Comparison of ENCODE assay signal across 13 cellular contexts in the genomic region with DNA sequence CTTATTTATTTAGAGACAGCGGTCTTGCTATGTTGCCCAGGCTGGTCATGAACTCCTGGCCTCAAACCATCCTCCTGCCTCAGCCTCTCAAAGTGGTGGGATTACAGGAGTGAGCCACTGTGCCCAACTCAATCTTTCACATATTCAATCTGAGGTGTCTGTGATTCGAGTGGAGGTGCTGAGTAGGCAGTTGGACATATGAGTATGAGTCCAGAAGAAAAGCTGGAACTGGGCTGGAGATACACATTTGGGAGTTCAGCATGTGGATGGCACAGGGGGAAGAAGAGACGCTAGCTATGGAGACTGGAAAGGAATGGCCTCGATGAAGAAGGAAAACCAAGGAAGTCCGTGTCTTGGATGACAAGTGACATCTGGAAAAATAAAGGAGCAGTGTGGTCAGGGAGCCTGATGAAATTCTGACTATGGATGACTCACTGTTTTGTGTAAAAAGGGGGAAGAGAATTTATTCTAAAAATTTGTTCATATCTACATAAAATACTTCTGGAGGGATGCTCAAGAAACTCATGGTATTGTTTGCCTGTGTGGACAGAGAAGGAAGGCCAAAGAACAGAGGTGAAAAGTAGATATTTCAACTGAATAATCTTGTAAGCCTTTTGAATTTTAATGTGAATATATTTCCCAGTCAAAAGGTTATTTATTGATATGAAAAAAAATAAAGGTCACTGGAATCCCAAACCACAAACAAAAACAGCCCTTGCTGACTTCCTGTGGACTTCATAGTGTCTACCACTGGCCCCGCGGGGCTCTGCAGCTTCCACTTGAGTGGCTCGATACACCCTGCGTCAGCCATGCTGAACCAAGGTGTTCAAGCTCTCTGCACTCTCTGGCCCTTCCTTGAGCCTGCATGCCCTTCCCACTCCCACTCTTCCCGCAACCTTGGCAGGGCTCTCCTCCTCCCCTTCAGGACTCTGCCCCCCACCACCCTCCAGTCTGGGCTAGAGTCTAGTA. TPM values are rescaled to one million over a fixed set of nuclear protein-coding genes. Genes with fewer than 3 reads are reported as not detected.
DNase-seq lines count a peak whose midpoint lies in the region; FAIRE-seq and TF ChIP-seq lines count a peak whose summit lies in the region.
"Had no signal": no experiment of that assay in that cellular context is flagged by ENCODE, and none has a peak within 500 bp of the region (broad histone marks: within the 10 kb centered on the region; RNA-seq: fewer than 3 reads in every experiment).

No MANE protein-coding gene starts in this region.

- H3K9ac ChIP-seq in endothelial cell of umbilical vein (replicated peaks; ENCODE audit: extremely low read depth, insufficient read depth, low read length) (no peak overlapping the region), skeletal muscle satellite cell (ENCODE audit: low read depth, low read length) (no peak overlapping the region), kidney (ENCODE audit: low read length in 2 of 2) (no peak overlapping the region)

- H3K9me3 ChIP-seq in OCI-LY7 (ENCODE audit: low read length), result no peaks in the 10 kb centered on the region
- H3K9me3 ChIP-seq in endothelial cell of umbilical vein (replicated peaks; ENCODE audit: control insufficient read depth, insufficient read depth, low read length), result no peaks in the 10 kb centered on the region
- no peaks in the 10 kb centered on the region for H3K9me3 ChIP-seq in skeletal muscle satellite cell (replicated peaks; ENCODE audit: low read length)
- H3K9me3 ChIP-seq in kidney (ENCODE audit: control insufficient read depth in 1 of 2, low read length in 2 of 2), result no peaks in the 10 kb centered on the region
- H3K9me3 ChIP-seq in HAP-1, result no peaks in the 10 kb centered on the region
- H3K9me3 ChIP-seq: heart right ventricle, ovary had no signal

- H3K9me2 ChIP-seq in OCI-LY7 (ENCODE audit: insufficient read depth, low read length), result no peaks in the 10 kb centered on the region

- H3K4me2 ChIP-seq in OCI-LY7 (ENCODE audit: low read length), result peak overlapping the region; percentile 30
- H3K4me2 ChIP-seq in endothelial cell of umbilical vein (ENCODE audit: insufficient read depth, low read length), result no peak overlapping the region
- peak overlapping the region; percentile 27 for H3K4me2 ChIP-seq in skeletal muscle satellite cell (ENCODE audit: low read length)

- H3K27me3 ChIP-seq in endothelial cell of umbilical vein (ENCODE audit: control insufficient read depth in 2 of 2, insufficient read depth in 2 of 2, low read length in 2 of 2) (no peaks in the 10 kb centered on the region), skeletal muscle satellite cell (ENCODE audit: control insufficient read depth, insufficient read depth, low read length) (no peaks in the 10 kb centered on the region), HAP-1 (ENCODE audit: low read depth) (peaks cover 3% of the 10 kb centered on the region; the same call in 1 of the 2 replicates)
- H3K27me3 ChIP-seq: heart right ventricle, ovary had no signal

- H3K4me3 ChIP-seq in OCI-LY7 (ENCODE audit: low read depth, low read length, poor library complexity, severe bottlenecking), result no peak overlapping the region
- H3K4me3 ChIP-seq in endothelial cell of umbilical vein (replicated peaks in 1 of 3; ENCODE audit: insufficient read depth in 1 of 3, low read depth in 1 of 3, low read length in 3 of 3), result no peak overlapping the region
- H3K4me3 ChIP-seq in skeletal muscle satellite cell (ENCODE audit: low read length), result no peak overlapping the region
- no peak overlapping the region for H3K4me3 ChIP-seq in kidney (ENCODE audit: low read length in 2 of 2)
- no peak overlapping the region for H3K4me3 ChIP-seq in HAP-1
- H3K4me3 ChIP-seq: heart right ventricle, ovary had no signal

- H3K4me1 ChIP-seq in OCI-LY7 (ENCODE audit: insufficient read depth, low read length, poor library complexity, severe bottlenecking) (peaks cover 26% of the 10 kb centered on the region), endothelial cell of umbilical vein (ENCODE audit: control insufficient read depth, extremely low read depth, insufficient read depth, low read length) (peaks cover 22% of the 10 kb centered on the region), skeletal muscle satellite cell (ENCODE audit: control insufficient read depth, insufficient read depth, low read length) (peaks cover 35% of the 10 kb centered on the region), kidney (ENCODE audit: control insufficient read depth in 1 of 2, insufficient read depth in 1 of 2, low read depth in 1 of 2, low read length in 2 of 2) (peaks cover 0 to 11% of the 10 kb centered on the region in 2 donors), HAP-1 (no peaks in the 10 kb centered on the region)

- BruUV-seq in OCI-LY7 (replicated peaks; lab: Mats Ljungman, UMichigan) (no TSS peak), endothelial cell of umbilical vein (replicated peaks; lab: Mats Ljungman, UMichigan) (no TSS peak)

- CTCF ChIA-PET in OCI-LY7 (lab: Charles Lee; ENCODE audit: unreplicated experiment), result no interaction called here
- CTCF ChIA-PET in endothelial cell of umbilical vein (lab: Charles Lee), result no interaction called here

- dilution Hi-C loops in endothelial cell of umbilical vein (cut with MboI; ENCODE audit: extremely low pct_ligation_motif_present, low sequenced_read_pairs), result no loop called here

- H3K36me3 ChIP-seq in OCI-LY7 (ENCODE audit: insufficient read depth, low read length) (no peaks in the 10 kb centered on the region), endothelial cell of umbilical vein (ENCODE audit: control insufficient read depth in 2 of 2, extremely low read depth in 1 of 2, insufficient read depth in 2 of 2, low read length in 2 of 2) (no peaks in the 10 kb centered on the region), skeletal muscle satellite cell (ENCODE audit: insufficient read depth, low read length) (no peaks in the 10 kb centered on the region), kidney (ENCODE audit: control insufficient read depth in 1 of 2, insufficient read depth in 2 of 2, low read length in 2 of 2) (no peaks in the 10 kb centered on the region), HAP-1 (replicated peaks) (no peaks in the 10 kb centered on the region)
- H3K36me3 ChIP-seq: heart right ventricle, ovary had no signal

- H3K79me2 ChIP-seq in OCI-LY7 (ENCODE audit: insufficient read depth, low read depth, low read length), result no peaks in the 10 kb centered on the region
- H3K79me2 ChIP-seq in endothelial cell of umbilical vein (ENCODE audit: control insufficient read depth, insufficient read depth, low read length), result no peaks in the 10 kb centered on the region

- intact Hi-C loops in OCI-LY7 (cut with micrococcal nuclease; ENCODE audit: unreplicated experiment) (no loop called here), endothelial cell of umbilical vein (cut with micrococcal nuclease) (no loop called here), kidney (cut with DNase I) (no loop called here)

- H4K20me1 ChIP-seq in OCI-LY7 (ENCODE audit: insufficient read depth, low read length), result no peaks in the 10 kb centered on the region
- no peaks in the 10 kb centered on the region for H4K20me1 ChIP-seq in endothelial cell of umbilical vein (replicated peaks; ENCODE audit: control insufficient read depth, extremely low read depth, insufficient read depth, low read length)

- POLR2A ChIA-PET in OCI-LY7 (lab: Charles Lee) (interaction anchor here (0.8 to 0.9 kb wide), 2 partner anchors 8 to 23 kb away, joined by 4 to 5 read pairs; partner anchors contain the start of gene LTA4H), endothelial cell of umbilical vein (lab: Charles Lee) (no interaction called here)

- H2AFZ ChIP-seq in OCI-LY7 (ENCODE audit: low read length) (no peak overlapping the region; the same call in 1 of the 2 replicates), endothelial cell of umbilical vein (ENCODE audit: low read depth, low read length) (no peak overlapping the region)

- H3K9me1 ChIP-seq in endothelial cell of umbilical vein (replicated peaks; ENCODE audit: control insufficient read depth, extremely low read depth, insufficient read depth, low read length), result no peaks in the 10 kb centered on the region

- H3K27ac ChIP-seq in OCI-LY7 (ENCODE audit: low read depth, low read length, poor library complexity, severe bottlenecking) (no peak overlapping the region), endothelial cell of umbilical vein (ENCODE audit: insufficient read depth, low read depth, low read length) (no peak overlapping the region), kidney (ENCODE audit: low read depth in 2 of 2, low read length in 2 of 2) (peak overlapping the region in 1 of 2 donors; percentile 23)
- H3K27ac ChIP-seq: 22Rv1, ovary had no signal

- no peak for FAIRE-seq in endothelial cell of umbilical vein (lab: Jason Lieb, UNC)
- no peak for FAIRE-seq in kidney (lab: Jason Lieb, UNC)

- TF ChIP-seq CTCF in OCI-LY7 (conservative IDR thresholded peaks at IDR 0.05; ENCODE audit: low read length), result no peak
- TF ChIP-seq CTCF in endothelial cell of umbilical vein (IDR thresholded peaks at IDR 0.05; ENCODE audit: extremely low read depth in 1 of 2, insufficient read depth in 1 of 2, low read depth in 1 of 2, low read length in 2 of 2), result no peak
- no peak for TF ChIP-seq CTCF in kidney (IDR thresholded peaks at IDR 0.05; ENCODE audit: borderline replicate concordance, extremely low read depth, insufficient read depth)

- peak; percentile 18 for DNase-seq in NOMO-1 treated with DMSO at 0.1 percent for 48 hours (lab: John Stamatoyannopoulos, UW; ENCODE audit: unreplicated experiment)
- DNase-seq in NOMO-1 treated with dmso at 0.1 percent for 144 hours (lab: John Stamatoyannopoulos, UW; ENCODE audit: unreplicated experiment), result no peak
- DNase-seq in OCI-LY7 (ENCODE audit: low spot score), result peak; percentile 33
- DNase-seq in endothelial cell of umbilical vein (ENCODE audit: low read depth, low spot score), result no peak
- DNase-seq in COR-L47 (lab: John Stamatoyannopoulos, UW), result no peak
- DNase-seq in kidney, result no peak
- no peak for DNase-seq in HAP-1 (ENCODE audit: low spot score in 2 of 2)
- DNase-seq: heart right ventricle, NCI-H69, ovary had no signal

- in situ Hi-C loops in HAP-1 (cut with MboI; ENCODE audit: low sequenced_read_pairs), result no loop called here

- TF ChIP-seq POLR2A in endothelial cell of umbilical vein (IDR thresholded peaks at IDR 0.05; ENCODE audit: low read depth, low read length), result no peak

RNA-seq across cellular contexts. Expression of gene LTA4H, which starts 8.9 kb away (rescaled TPM):
- total RNA-seq in OCI-LY7 (2014; rRNA removed; shearing (Covaris generic)), result 75.6 and 86.7 TPM in 2 replicates
- 120 and 122 TPM in 2 replicates for total RNA-seq in OCI-LY7 (2022)
- total RNA-seq in endothelial cell of umbilical vein, result 77.1 and 77.8 TPM in 2 replicates
- 65.1 and 85.2 TPM in 2 replicates for polyA plus RNA-seq in endothelial cell of umbilical vein
- 73.9 and 84.1 TPM in 2 replicates for polyA plus RNA-seq in endothelial cell of umbilical vein (2011; cell fraction: cytosol; rRNA removed)
- 185 and 187 TPM in 2 replicates for polyA plus RNA-seq in endothelial cell of umbilical vein (2011; cell fraction: nucleus; rRNA removed)
- 88.6 and 99.0 TPM in 2 replicates for polyA plus RNA-seq in endothelial cell of umbilical vein (2012)
- 86.3 and 93.2 TPM in 2 replicates for polyA minus RNA-seq in endothelial cell of umbilical vein
- 48.2 TPM for polyA minus RNA-seq in endothelial cell of umbilical vein (2011; cell fraction: cytosol; rRNA and poly(A)+ RNA removed)
- polyA minus RNA-seq in endothelial cell of umbilical vein (2011; cell fraction: nucleus; rRNA and poly(A)+ RNA removed), result 64.9 and 76.6 TPM in 2 replicates
- 41.9 and 54.5 TPM in 2 replicates for total RNA-seq in skeletal muscle satellite cell (2012; rRNA removed)
- total RNA-seq in kidney, result 56.5 TPM
- 57.4 TPM for polyA plus RNA-seq in kidney (ENCODE audit: insufficient read depth, low read depth, low replicate concordance)

RNA-seq across cellular contexts. Expression of gene HAL, which starts 48.2 kb away (rescaled TPM):
- total RNA-seq in OCI-LY7 (2014; rRNA removed; shearing (Covaris generic)), result 0.25 and 0.57 TPM in 2 replicates
- total RNA-seq in OCI-LY7 (2022), result 1.4 and 2.1 TPM in 2 replicates
- 0.44 and 0.62 TPM in 2 replicates for total RNA-seq in endothelial cell of umbilical vein
- 0.18 and 0.51 TPM in 2 replicates for polyA plus RNA-seq in endothelial cell of umbilical vein
- polyA plus RNA-seq in endothelial cell of umbilical vein (2011; cell fraction: cytosol; rRNA removed), result 0.01 and 0.03 TPM in 2 replicates
- 1.7 and 2.4 TPM in 2 replicates for polyA plus RNA-seq in endothelial cell of umbilical vein (2011; cell fraction: nucleus; rRNA removed)
- 0.16 and 0.24 TPM in 2 replicates for polyA plus RNA-seq in endothelial cell of umbilical vein (2012)
- 1.4 and 13.4 TPM in 2 replicates for polyA minus RNA-seq in endothelial cell of umbilical vein
- polyA minus RNA-seq in endothelial cell of umbilical vein (2011; cell fraction: cytosol; rRNA and poly(A)+ RNA removed), result not detected
- 4.6 and 5.1 TPM in 2 replicates for polyA minus RNA-seq in endothelial cell of umbilical vein (2011; cell fraction: nucleus; rRNA and poly(A)+ RNA removed)
- under 0.01 TPM in 1 of 2 replicates, not detected in the other for total RNA-seq in skeletal muscle satellite cell (2012; rRNA removed)
- total RNA-seq in kidney, result 0.88 TPM
- polyA plus RNA-seq in kidney (ENCODE audit: insufficient read depth, low read depth, low replicate concordance), result not detected
- total RNA-seq: HT-29 had no signal

Comparison
In these comparisons a context has a peak if more than half of its experiments do, and no peak if none do; other contexts are left out.
1. DNase-seq: peak in NOMO-1 treated with DMSO at 0.1 percent for 48 hours (single experiment) and OCI-LY7 (single experiment); none in NOMO-1 treated with dmso at 0.1 percent for 144 hours (single experiment), endothelial cell of umbilical vein (single experiment), COR-L47 (single experiment), kidney (single experiment) and HAP-1 (0 of 2).